ENCODE assay signal across 1 cellular context in the genomic region with DNA sequence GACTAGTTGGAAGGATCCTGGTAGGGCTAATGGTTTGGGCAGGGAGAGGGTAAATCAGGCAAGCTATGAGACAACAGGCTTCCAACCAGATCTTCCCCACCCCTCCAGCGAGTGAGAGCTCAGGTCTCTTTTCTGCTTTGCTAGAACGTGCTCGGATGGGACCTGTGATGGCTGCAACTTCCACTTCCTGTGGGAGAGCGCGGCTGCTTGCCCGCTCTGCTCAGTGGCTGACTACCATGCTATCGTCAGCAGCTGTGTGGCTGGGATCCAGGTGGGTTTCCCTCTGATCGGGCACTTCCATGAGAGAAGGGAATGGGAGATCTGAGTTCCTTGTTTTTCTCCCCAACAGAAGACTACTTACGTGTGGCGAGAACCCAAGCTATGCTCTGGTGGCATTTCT.
TF ChIP-seq lines count a peak whose summit lies in the region.

No MANE protein-coding gene starts in this region.

TF ChIP-seq in IMR-90, 13 proteins besides CTCF, POLR2A, EP300 and RAD21:
- no peak for TF ChIP-seq NFE2L2 (IDR thresholded peaks at IDR 0.05; ENCODE audit: low read depth, low read length)
- no peak for TF ChIP-seq RCOR1 (IDR thresholded peaks at IDR 0.05; ENCODE audit: insufficient replicate concordance, low read length)
- TF ChIP-seq FOS (IDR thresholded peaks at IDR 0.05; ENCODE audit: low read depth, low read length), result no peak
- TF ChIP-seq USF2 (IDR thresholded peaks at IDR 0.05; ENCODE audit: low read depth, low read length), result no peak
- no peak for TF ChIP-seq MAZ (IDR thresholded peaks at IDR 0.05; ENCODE audit: borderline replicate concordance, low read depth, low read length)
- TF ChIP-seq MAFK (IDR thresholded peaks at IDR 0.05; ENCODE audit: low read depth, low read length), result no peak
TF ChIP-seq in IMR-90: peak in this region for 0.
